1 cellular context compared by ENCODE assay signal in the genomic region with DNA sequence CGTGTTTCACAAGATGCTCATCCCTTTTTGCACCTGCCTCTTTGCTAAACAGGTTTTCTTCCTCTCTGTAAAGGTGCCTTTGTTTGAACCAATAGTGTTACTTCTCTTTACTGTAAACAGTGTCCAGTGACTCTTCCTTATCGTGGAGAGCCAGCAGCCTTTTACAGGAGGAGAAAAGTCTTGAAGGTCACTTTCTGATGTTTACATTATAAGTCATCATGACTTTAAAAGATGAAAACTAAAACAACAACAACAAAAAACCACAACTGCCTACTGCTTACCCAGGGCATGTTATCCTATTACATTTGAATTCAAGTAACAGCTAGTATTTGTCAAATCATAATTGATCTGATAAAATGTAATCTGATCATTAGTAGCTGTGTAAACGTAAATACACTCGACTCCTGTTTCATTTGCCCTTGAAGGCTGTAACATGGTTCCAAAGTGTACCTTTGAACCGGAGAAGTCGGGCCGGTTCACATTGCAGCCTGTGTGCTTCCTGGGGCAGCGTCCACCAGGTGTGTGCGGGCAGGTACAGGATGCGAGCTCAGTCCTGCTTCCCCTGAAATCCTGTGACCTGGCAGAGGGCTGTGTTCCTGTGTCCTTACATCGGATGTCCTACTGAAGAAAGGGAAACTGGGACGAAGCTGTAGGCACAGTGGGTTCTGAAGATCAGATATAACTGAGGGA.
TF ChIP-seq lines count a peak whose summit lies in the region.

No MANE protein-coding gene starts in this region.

TF ChIP-seq in WTC11, 78 proteins besides CTCF, POLR2A, EP300 and RAD21 (continued from another document):
- TF ChIP-seq, protein P1, sequence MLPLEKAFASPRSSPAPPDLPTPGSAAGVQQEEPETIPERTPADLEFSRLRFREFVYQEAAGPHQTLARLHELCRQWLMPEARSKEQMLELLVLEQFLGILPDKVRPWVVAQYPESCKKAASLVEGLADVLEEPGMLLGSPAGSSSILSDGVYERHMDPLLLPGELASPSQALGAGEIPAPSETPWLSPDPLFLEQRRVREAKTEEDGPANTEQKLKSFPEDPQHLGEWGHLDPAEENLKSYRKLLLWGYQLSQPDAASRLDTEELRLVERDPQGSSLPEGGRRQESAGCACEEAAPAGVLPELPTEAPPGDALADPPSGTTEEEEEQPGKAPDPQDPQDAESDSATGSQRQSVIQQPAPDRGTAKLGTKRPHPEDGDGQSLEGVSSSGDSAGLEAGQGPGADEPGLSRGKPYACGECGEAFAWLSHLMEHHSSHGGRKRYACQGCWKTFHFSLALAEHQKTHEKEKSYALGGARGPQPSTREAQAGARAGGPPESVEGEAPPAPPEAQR (CRISPR knock-in tag; IDR thresholded peaks at IDR 0.05) = no peak
- TF ChIP-seq, protein P2, sequence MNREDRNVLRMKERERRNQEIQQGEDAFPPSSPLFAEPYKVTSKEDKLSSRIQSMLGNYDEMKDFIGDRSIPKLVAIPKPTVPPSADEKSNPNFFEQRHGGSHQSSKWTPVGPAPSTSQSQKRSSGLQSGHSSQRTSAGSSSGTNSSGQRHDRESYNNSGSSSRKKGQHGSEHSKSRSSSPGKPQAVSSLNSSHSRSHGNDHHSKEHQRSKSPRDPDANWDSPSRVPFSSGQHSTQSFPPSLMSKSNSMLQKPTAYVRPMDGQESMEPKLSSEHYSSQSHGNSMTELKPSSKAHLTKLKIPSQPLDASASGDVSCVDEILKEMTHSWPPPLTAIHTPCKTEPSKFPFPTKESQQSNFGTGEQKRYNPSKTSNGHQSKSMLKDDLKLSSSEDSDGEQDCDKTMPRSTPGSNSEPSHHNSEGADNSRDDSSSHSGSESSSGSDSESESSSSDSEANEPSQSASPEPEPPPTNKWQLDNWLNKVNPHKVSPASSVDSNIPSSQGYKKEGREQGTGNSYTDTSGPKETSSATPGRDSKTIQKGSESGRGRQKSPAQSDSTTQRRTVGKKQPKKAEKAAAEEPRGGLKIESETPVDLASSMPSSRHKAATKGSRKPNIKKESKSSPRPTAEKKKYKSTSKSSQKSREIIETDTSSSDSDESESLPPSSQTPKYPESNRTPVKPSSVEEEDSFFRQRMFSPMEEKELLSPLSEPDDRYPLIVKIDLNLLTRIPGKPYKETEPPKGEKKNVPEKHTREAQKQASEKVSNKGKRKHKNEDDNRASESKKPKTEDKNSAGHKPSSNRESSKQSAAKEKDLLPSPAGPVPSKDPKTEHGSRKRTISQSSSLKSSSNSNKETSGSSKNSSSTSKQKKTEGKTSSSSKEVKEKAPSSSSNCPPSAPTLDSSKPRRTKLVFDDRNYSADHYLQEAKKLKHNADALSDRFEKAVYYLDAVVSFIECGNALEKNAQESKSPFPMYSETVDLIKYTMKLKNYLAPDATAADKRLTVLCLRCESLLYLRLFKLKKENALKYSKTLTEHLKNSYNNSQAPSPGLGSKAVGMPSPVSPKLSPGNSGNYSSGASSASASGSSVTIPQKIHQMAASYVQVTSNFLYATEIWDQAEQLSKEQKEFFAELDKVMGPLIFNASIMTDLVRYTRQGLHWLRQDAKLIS (CRISPR knock-in tag; IDR thresholded peaks at IDR 0.05; ENCODE audit: borderline replicate concordance) = no peak
- TF ChIP-seq, protein P3, sequence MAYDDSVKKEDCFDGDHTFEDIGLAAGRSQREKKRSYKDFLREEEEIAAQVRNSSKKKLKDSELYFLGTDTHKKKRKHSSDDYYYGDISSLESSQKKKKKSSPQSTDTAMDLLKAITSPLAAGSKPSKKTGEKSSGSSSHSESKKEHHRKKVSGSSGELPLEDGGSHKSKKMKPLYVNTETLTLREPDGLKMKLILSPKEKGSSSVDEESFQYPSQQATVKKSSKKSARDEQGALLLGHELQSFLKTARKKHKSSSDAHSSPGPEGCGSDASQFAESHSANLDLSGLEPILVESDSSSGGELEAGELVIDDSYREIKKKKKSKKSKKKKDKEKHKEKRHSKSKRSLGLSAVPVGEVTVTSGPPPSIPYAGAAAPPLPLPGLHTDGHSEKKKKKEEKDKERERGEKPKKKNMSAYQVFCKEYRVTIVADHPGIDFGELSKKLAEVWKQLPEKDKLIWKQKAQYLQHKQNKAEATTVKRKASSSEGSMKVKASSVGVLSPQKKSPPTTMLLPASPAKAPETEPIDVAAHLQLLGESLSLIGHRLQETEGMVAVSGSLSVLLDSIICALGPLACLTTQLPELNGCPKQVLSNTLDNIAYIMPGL (CRISPR knock-in tag; IDR thresholded peaks at IDR 0.05) = no peak
- TF ChIP-seq, protein P4, sequence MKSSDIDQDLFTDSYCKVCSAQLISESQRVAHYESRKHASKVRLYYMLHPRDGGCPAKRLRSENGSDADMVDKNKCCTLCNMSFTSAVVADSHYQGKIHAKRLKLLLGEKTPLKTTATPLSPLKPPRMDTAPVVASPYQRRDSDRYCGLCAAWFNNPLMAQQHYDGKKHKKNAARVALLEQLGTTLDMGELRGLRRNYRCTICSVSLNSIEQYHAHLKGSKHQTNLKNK (CRISPR knock-in tag; IDR thresholded peaks at IDR 0.05) = no peak
TF ChIP-seq in WTC11: peak in this region for 0.
